ENCODE assay signal across 8 cellular contexts in genomic region chr6:498795-499231, GRCh38.
A peak's percentile ranks its signal among the peaks of the same experiment; 100 is the strongest.
DNase-seq lines count a peak whose midpoint lies in the region; ATAC-seq lines count a peak whose summit lies in the region.

No MANE protein-coding gene starts in this region.

- DNase-seq in activated CD4-positive, alpha-beta T cell treated with anti-CD3 and anti-CD28 coated beads, Interleukin-2, amount 50 U/mL, for 1 hour, result peak; percentile 35
- peak; percentile 54 to 62 for DNase-seq in stimulated activated CD4-positive, alpha-beta T cell treated with anti-CD3 and anti-CD28 coated beads, Interleukin-2, amount 100 ng/mL, for 24 hours
- DNase-seq in NCI-H2107 (lab: John Stamatoyannopoulos, UW), result no peak
- no peak for DNase-seq in NCI-H1417 treated with DMSO at 0.1 percent for 48 hours (lab: John Stamatoyannopoulos, UW)
- DNase-seq in GM19240 (ENCODE audit: insufficient read length, low spot score), result no peak

- ATAC-seq in GM19043 (IDR thresholded peaks at IDR 0.05; ENCODE audit: low read depth, unreplicated experiment), result peak; percentile 66
- peak; percentile 53 for ATAC-seq in HG03097 (IDR thresholded peaks at IDR 0.05; ENCODE audit: low FRiP score, unreplicated experiment)
- ATAC-seq in GM19467 (IDR thresholded peaks at IDR 0.05; ENCODE audit: unreplicated experiment), result no peak

Comparison
In these comparisons a context has a peak if more than half of its experiments do, and no peak if none do; other contexts are left out.
1. DNase-seq: peak in activated CD4-positive, alpha-beta T cell treated with anti-CD3 and anti-CD28 coated beads, Interleukin-2, amount 50 U/mL, for 1 hour (single experiment) and stimulated activated CD4-positive, alpha-beta T cell treated with anti-CD3 and anti-CD28 coated beads, Interleukin-2, amount 100 ng/mL, for 24 hours (2 of 2); none in NCI-H2107 (single experiment), NCI-H1417 treated with DMSO at 0.1 percent for 48 hours (single experiment) and GM19240 (single experiment).